ENCODE assay signal across 8 cellular contexts in the genomic region with DNA sequence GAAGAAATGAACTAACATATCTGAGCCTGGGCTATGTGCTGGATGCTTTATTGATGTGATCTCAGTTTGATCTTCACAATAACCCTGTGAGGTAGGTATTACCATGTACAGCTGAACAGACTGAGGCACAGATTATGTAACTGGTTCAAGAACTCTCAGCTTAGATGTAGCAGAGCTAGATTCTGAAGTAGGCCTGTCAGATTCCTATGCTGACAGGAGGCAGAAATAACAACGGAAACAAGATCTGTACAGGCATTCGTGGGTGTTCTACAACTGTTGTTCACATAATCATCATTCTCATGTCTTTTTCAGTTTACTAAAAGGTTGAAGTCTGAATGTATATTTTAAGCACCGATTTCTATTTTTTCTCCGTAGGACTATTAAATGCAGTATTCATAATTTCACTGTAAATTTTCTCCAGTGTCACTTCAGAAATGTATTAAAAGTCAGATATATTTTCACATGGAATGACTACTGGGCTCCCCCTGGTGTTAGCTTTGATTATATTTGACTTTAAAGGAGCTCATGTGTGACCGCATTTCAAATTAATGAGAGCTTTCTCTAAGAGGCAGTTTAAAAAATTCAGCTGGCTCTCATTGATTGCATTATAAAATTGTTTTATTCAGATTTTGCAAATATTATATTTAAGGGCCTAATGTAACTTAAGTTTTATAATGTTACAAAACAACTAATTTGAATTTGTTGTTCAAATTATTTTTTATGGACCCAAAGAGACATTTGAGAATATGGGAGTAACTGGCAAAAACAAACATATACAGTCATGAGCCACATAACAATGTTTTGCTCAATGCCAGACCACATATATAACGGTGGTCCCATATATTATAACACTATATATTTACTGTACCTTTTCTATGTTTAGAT. TPM values are rescaled to one million over a fixed set of nuclear protein-coding genes. Genes with fewer than 3 reads are reported as not detected.
DNase-seq lines count a peak whose midpoint lies in the region; ATAC-seq and TF ChIP-seq lines count a peak whose summit lies in the region.

No MANE protein-coding gene starts in this region.

- H3K27ac ChIP-seq in 22Rv1 = no peak overlapping the region
- H3K27ac ChIP-seq in mammary epithelial cell (ENCODE audit: insufficient read depth, low read depth, low read length) = no peak overlapping the region

- no peak overlapping the region for H3K4me2 ChIP-seq in mammary epithelial cell (ENCODE audit: insufficient read depth, low read depth, low read length)

- no peak overlapping the region for H3K9ac ChIP-seq in mammary epithelial cell (ENCODE audit: insufficient read depth, low read length)

- H3K27ac Mint-ChIP-seq in T-helper 2 cell treated with Interferon-gamma antibody and Interleukin-4, amounts not matched to agents 5 μg/mL and 100 μg/mL, for 36 hours = no peak overlapping the region

- H3K4me3 Mint-ChIP-seq in T-helper 2 cell treated with Interferon-gamma antibody and Interleukin-4, amounts not matched to agents 5 μg/mL and 100 μg/mL, for 36 hours = no peak overlapping the region

- no peak overlapping the region for H3K4me3 ChIP-seq in GM06990 (replicated peaks; ENCODE audit: low read depth, low read length)
- no peak overlapping the region for H3K4me3 ChIP-seq in mammary epithelial cell (replicated peaks in 1 of 3; ENCODE audit: insufficient read depth in 1 of 3, low read depth in 2 of 3, low read length in 3 of 3)
- H3K4me3 ChIP-seq in mucosa of descending colon = no peak overlapping the region

- in situ Hi-C loops in mammary epithelial cell (cut with MboI; ENCODE audit: low sequenced_read_pairs in 2 of 2) = no loop called here

- H3K36me3 ChIP-seq in GM06990 (ENCODE audit: control insufficient read depth, insufficient read depth, low read length) (no peaks in the 10 kb centered on the region), mammary epithelial cell (ENCODE audit: insufficient read depth, low read length) (no peaks in the 10 kb centered on the region), mucosa of descending colon (ENCODE audit: low read depth) (no peaks in the 10 kb centered on the region)

- H3K79me2 ChIP-seq in mammary epithelial cell (ENCODE audit: insufficient read depth, low read length) = no peaks in the 10 kb centered on the region

- CTCF ChIA-PET in mammary epithelial cell (lab: Charles Lee; ENCODE audit: low non-redundant PET) = interaction anchor here (0.6 to 1.0 kb wide), 10 partner anchors 8 to 495 kb away, joined by 3 to 10 read pairs (median 3); a partner anchor contains a TSS

- H3K27me3 ChIP-seq in GM06990 (replicated peaks; ENCODE audit: control insufficient read depth, insufficient read depth, low read length) (no peaks in the 10 kb centered on the region; the same call in none of the 2 replicates), mammary epithelial cell (ENCODE audit: insufficient read depth, low read length) (no peaks in the 10 kb centered on the region)

- no peaks in the 10 kb centered on the region for H3K9me3 ChIP-seq in mammary epithelial cell (replicated peaks; ENCODE audit: insufficient read depth, low read length)
- no peaks in the 10 kb centered on the region for H3K9me3 ChIP-seq in mucosa of descending colon

- no TSS peak for BruUV-seq in mammary epithelial cell (replicated peaks; lab: Mats Ljungman, UMichigan)

- no peak overlapping the region for H2AFZ ChIP-seq in mammary epithelial cell (ENCODE audit: low read depth, low read length)

- H3K9me3 Mint-ChIP-seq in T-helper 2 cell treated with Interferon-gamma antibody and Interleukin-4, amounts not matched to agents 5 μg/mL and 100 μg/mL, for 36 hours = no peaks in the 10 kb centered on the region

- no peaks in the 10 kb centered on the region for H3K36me3 Mint-ChIP-seq in T-helper 2 cell treated with Interferon-gamma antibody and Interleukin-4, amounts not matched to agents 5 μg/mL and 100 μg/mL, for 36 hours (ENCODE audit: low read depth)

- ATAC-seq in mucosa of descending colon (no peak), HG03025 (IDR thresholded peaks at IDR 0.05; ENCODE audit: low FRiP score, unreplicated experiment) (no peak)

- 52% methylated on average over 5 of the region's 6 CpGs for WGBS in mammary epithelial cell (ENCODE audit: low coverage, missing lambda C conversion rate)

- no peaks in the 10 kb centered on the region for H3K4me1 ChIP-seq in mammary epithelial cell (ENCODE audit: insufficient read depth, low read length)
- no peaks in the 10 kb centered on the region for H3K4me1 ChIP-seq in mucosa of descending colon (ENCODE audit: low read depth)

- H3K4me1 Mint-ChIP-seq in T-helper 2 cell treated with Interferon-gamma antibody and Interleukin-4, amounts not matched to agents 5 μg/mL and 100 μg/mL, for 36 hours (ENCODE audit: low read depth) = peaks cover 4% of the 10 kb centered on the region

- TF ChIP-seq CTCF in 22Rv1 (IDR thresholded peaks at IDR 0.05) = peak; percentile 86
- peak; percentile 57 for TF ChIP-seq CTCF in GM06990 (IDR thresholded peaks at IDR 0.05; ENCODE audit: insufficient read depth, low read length, poor library complexity, severe bottlenecking)
- TF ChIP-seq CTCF in mammary epithelial cell (conservative IDR thresholded peaks at IDR 0.05 in 1 of 2, IDR thresholded peaks at IDR 0.05 in 1 of 2; ENCODE audit: extremely low read depth in 1 of 2, insufficient read depth in 1 of 2, low read depth in 1 of 2, low read length in 2 of 2) = peak; percentile 47 to 57
- peak; percentile 20 for TF ChIP-seq CTCF in mucosa of descending colon (IDR thresholded peaks at IDR 0.05)

- intact Hi-C loops in mammary epithelial cell (cut with micrococcal nuclease) = loop anchor here (2.0 to 10.0 kb wide), 4 partner anchors 46 to 495 kb away; no protein-coding TSS in a partner anchor
- intact Hi-C loops in mucosa of descending colon (cut with DNase I, micrococcal nuclease) = no loop called here

- DNase-seq in GM06990 (ENCODE audit: extremely low read depth, insufficient read length) (no peak), NCI-H345 treated with DMSO at 0.1 percent for 48 hours (lab: John Stamatoyannopoulos, UW; ENCODE audit: unreplicated experiment) (peak; percentile 21), mammary epithelial cell (no peak), mucosa of descending colon (peak in 1 of 3 donors; percentile 54)
- DNase-seq in activated CD4-positive, alpha-beta T cell treated with anti-CD3 and anti-CD28 coated beads, Interleukin-2, amount 50 U/mL, for 4 hours = no peak
- no peak for DNase-seq in T-helper 2 cell treated with Interferon-gamma antibody and Interleukin-4, amounts not matched to agents 5 μg/mL and 100 μg/mL, for 36 hours (ENCODE audit: low spot score)

- H4K20me1 ChIP-seq in mammary epithelial cell (ENCODE audit: insufficient read depth, low read length) = no peaks in the 10 kb centered on the region

- H3K27me3 Mint-ChIP-seq in T-helper 2 cell treated with Interferon-gamma antibody and Interleukin-4, amounts not matched to agents 5 μg/mL and 100 μg/mL, for 36 hours (ENCODE audit: low read depth) = peaks cover 2% of the 10 kb centered on the region

- dilution Hi-C loops in mammary epithelial cell (cut with HindIII; ENCODE audit: low sequenced_read_pairs) = no loop called here

RNA-seq across cellular contexts. Expression of gene SLC17A4, which starts 36.4 kb away (rescaled TPM):
- total RNA-seq in mammary epithelial cell (not detected), mucosa of descending colon (100 to 1,000 TPM in 1 of 3 donors, 10 to 100 TPM in 2; 30.2 to 107 (median 40.1) TPM)
- polyA plus RNA-seq in mammary epithelial cell = not detected
- polyA minus RNA-seq in mammary epithelial cell = not detected

Comparison
In these comparisons a context has a peak if more than half of its experiments do, and no peak if none do; other contexts are left out.
1. CTCF ChIP-seq: peak in every context shown above with its lines; median percentile 86 in 22Rv1; 57 in GM06990; 52 in mammary epithelial cell; 20 in mucosa of descending colon.
2. RNA of gene SLC17A4, which starts 36.4 kb away (total RNA-seq): 30.2 to 107 TPM in mucosa of descending colon; not detected in mammary epithelial cell; every median in the first group is over 10 times any median in the second.